8 cellular contexts compared by ENCODE assay signal in genomic region chr3:20080956-20081554, GRCh38.
DNase-seq lines count a peak whose midpoint lies in the region; ATAC-seq and TF ChIP-seq lines count a peak whose summit lies in the region.

No MANE protein-coding gene starts in this region.

- ATAC-seq in GM18868 (IDR thresholded peaks at IDR 0.05; ENCODE audit: unreplicated experiment), result peak; percentile 89
- peak; percentile 97 for ATAC-seq in HG02798 (IDR thresholded peaks at IDR 0.05; ENCODE audit: poor library complexity, unreplicated experiment)

- peak; percentile 40 for DNase-seq in NCI-H226
- peak in 30 of 56 donors; percentile 9 to 61 (median 40) for DNase-seq in amygdala (lab: John Stamatoyannopoulos, UW)
- DNase-seq in superior temporal gyrus (ENCODE audit: extremely low spot score), result peak; percentile 70
- no peak for DNase-seq in foreskin fibroblast
- DNase-seq in NCI-H1436 treated with DMSO at 0.1 percent for 48 hours (lab: John Stamatoyannopoulos, UW), result no peak

- TF ChIP-seq CTCF in foreskin fibroblast (IDR thresholded peaks at IDR 0.05; ENCODE audit: low read depth, low read length), result no peak

- H3K27me3 ChIP-seq in layer of hippocampus (ENCODE audit: control insufficient read depth, insufficient read depth, low read length), result no peaks in the 10 kb centered on the region

- H3K27ac ChIP-seq in layer of hippocampus (ENCODE audit: low read depth, low read length), result peak overlapping the region; percentile 72

- no peak overlapping the region for H3K4me3 ChIP-seq in foreskin fibroblast (ENCODE audit: low read depth in 1 of 2, low read length in 2 of 2)

Comparison
In these comparisons a context has a peak if more than half of its experiments do, and no peak if none do; other contexts are left out.
1. DNase-seq: peak in NCI-H226 (single experiment), amygdala (30 of 56) and superior temporal gyrus (single experiment); none in foreskin fibroblast (0 of 2) and NCI-H1436 treated with DMSO at 0.1 percent for 48 hours (single experiment).